ENCODE assay signal across 13 cellular contexts in the genomic region with DNA sequence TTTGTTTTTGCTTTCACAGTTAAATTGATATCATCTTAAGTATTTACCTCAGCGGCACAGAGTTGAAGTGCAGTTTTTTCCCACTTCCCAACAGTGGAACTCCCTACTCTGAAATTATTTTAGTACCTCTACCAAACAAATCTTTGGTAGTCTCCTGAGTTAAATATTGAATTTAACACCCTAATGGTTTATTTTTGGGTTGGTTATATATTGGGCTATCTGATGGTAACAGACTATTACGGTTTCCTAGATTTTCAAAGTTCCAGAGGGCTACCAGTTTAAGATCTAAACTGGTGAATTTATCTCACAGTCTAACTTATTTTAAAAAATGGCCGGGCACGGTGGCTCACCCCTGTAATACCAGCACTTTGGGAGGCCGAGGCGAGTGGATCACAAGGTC. TPM values are rescaled to one million over a fixed set of nuclear protein-coding genes. Genes with fewer than 3 reads are reported as not detected.
DNase-seq lines count a peak whose midpoint lies in the region; ATAC-seq and TF ChIP-seq lines count a peak whose summit lies in the region.
"Had no signal": no experiment of that assay in that cellular context is flagged by ENCODE, and none has a peak within 500 bp of the region (broad histone marks: within the 10 kb centered on the region; RNA-seq: fewer than 3 reads in every experiment).

No MANE protein-coding gene starts in this region.

- peak overlapping the region; percentile 76 for H3K27ac Mint-ChIP-seq in Calu3 (ENCODE audit: unreplicated experiment)
- no peak overlapping the region for H3K27ac Mint-ChIP-seq in central memory CD8-positive, alpha-beta T cell (ENCODE audit: low read depth)
- H3K27ac Mint-ChIP-seq in natural killer cell treated with Interleukin-12 subunit alpha and Interleukin-12 subunit beta and Interleukin-15 and Interleukin-18, amount 100 ng/mL, for 72 hours, result no peak overlapping the region

- intact Hi-C loops in Calu3 (cut with micrococcal nuclease; ENCODE audit: unreplicated experiment), result loop anchor here (10.0 kb wide), 1 partner anchor 207 kb away; no protein-coding TSS in a partner anchor

- peak overlapping the region; percentile 96 for H3K4me3 ChIP-seq in Loucy (ENCODE audit: low read length, poor library complexity, severe bottlenecking)

- CTCF ChIA-PET in Calu3 (lab: Charles Lee), result no interaction called here

- no TSS peak for BruUV-seq in Calu3 (replicated peaks; lab: Mats Ljungman, UMichigan)

- no peak overlapping the region for H2AFZ ChIP-seq in Loucy (ENCODE audit: low read length)

- no peaks in the 10 kb centered on the region for H3K9me2 ChIP-seq in Loucy (replicated peaks; ENCODE audit: low read depth, low read length)

- H3K36me3 ChIP-seq in Loucy (ENCODE audit: insufficient read depth, low read length), result no peaks in the 10 kb centered on the region

- H3K79me2 ChIP-seq in Loucy (ENCODE audit: insufficient read depth, low read length), result peaks cover 47% of the 10 kb centered on the region

- H3K9me3 Mint-ChIP-seq in Calu3 (ENCODE audit: low read depth, unreplicated experiment), result no peaks in the 10 kb centered on the region
- H3K9me3 Mint-ChIP-seq in central memory CD8-positive, alpha-beta T cell, result no peaks in the 10 kb centered on the region
- H3K9me3 Mint-ChIP-seq in natural killer cell treated with Interleukin-12 subunit alpha and Interleukin-12 subunit beta and Interleukin-15 and Interleukin-18, amount 100 ng/mL, for 72 hours, result no peaks in the 10 kb centered on the region

- peaks cover 44% of the 10 kb centered on the region for H3K4me1 ChIP-seq in Loucy (ENCODE audit: insufficient read depth, low read length, poor library complexity, severe bottlenecking)

- H3K9me3 ChIP-seq in Loucy (ENCODE audit: insufficient read depth, low read depth, low read length), result no peaks in the 10 kb centered on the region

- H3K27me3 ChIP-seq in Loucy (ENCODE audit: insufficient read depth, low read length, poor library complexity, severe bottlenecking), result no peaks in the 10 kb centered on the region

- peaks cover 36% of the 10 kb centered on the region for H3K4me1 Mint-ChIP-seq in Calu3 (ENCODE audit: low read depth, unreplicated experiment)
- peaks cover 46% of the 10 kb centered on the region for H3K4me1 Mint-ChIP-seq in central memory CD8-positive, alpha-beta T cell
- H3K4me1 Mint-ChIP-seq in natural killer cell treated with Interleukin-12 subunit alpha and Interleukin-12 subunit beta and Interleukin-15 and Interleukin-18, amount 100 ng/mL, for 72 hours (ENCODE audit: low read depth in 2 of 2), result peaks cover 39 to 44% of the 10 kb centered on the region in 2 donors

- peak overlapping the region; percentile 89 for H3K4me2 ChIP-seq in Loucy (ENCODE audit: low read depth, low read length, poor library complexity, severe bottlenecking)

- H3F3A ChIP-seq in Loucy (ENCODE audit: low read depth), result no peaks in the 10 kb centered on the region

- peak overlapping the region; percentile 81 for H3K9ac ChIP-seq in Loucy (ENCODE audit: low read depth, low read length, poor library complexity, severe bottlenecking)

- no peak for ATAC-seq in central memory CD8-positive, alpha-beta T cell (replicated peaks; ENCODE audit: extremely low read depth, poor library complexity, severe bottlenecking)
- no peak for ATAC-seq in natural killer cell treated with Interleukin-12 subunit alpha and Interleukin-12 subunit beta and Interleukin-15 and Interleukin-18, amount 100 ng/mL, for 72 hours
- no peak for ATAC-seq in HG03571 (IDR thresholded peaks at IDR 0.05; ENCODE audit: unreplicated experiment)
- ATAC-seq: esophagus mucosa had no signal

- DNase-seq in Calu3, result no peak
- DNase-seq in central memory CD8-positive, alpha-beta T cell (ENCODE audit: low spot score in 2 of 2), result no peak
- no peak for DNase-seq in natural killer cell treated with Interleukin-12 subunit alpha and Interleukin-12 subunit beta and Interleukin-15 and Interleukin-18, amount 100 ng/mL, for 72 hours (ENCODE audit: low spot score)
- no peak for DNase-seq in cerebellar nuclear complex (lab: John Stamatoyannopoulos, UW)
- DNase-seq in cerebellum (ENCODE audit: low spot score), result no peak
- DNase-seq in hypothalamus (lab: John Stamatoyannopoulos, UW), result no peak
- DNase-seq: GF-D8; NCI-H1092 treated with DMSO at 0.1 percent for 48 hours; SHP77 treated with DMSO at 0.1 percent for 48 hours; stimulated activated CD4-positive, alpha-beta T cell treated with anti-CD3 and anti-CD28 coated beads, Interleukin-4, amount 100 ng/mL, for 4 hours had no signal

- H3K4me3 Mint-ChIP-seq in Calu3 (ENCODE audit: low read depth, unreplicated experiment), result peak overlapping the region; percentile 96
- H3K4me3 Mint-ChIP-seq in central memory CD8-positive, alpha-beta T cell, result peak overlapping the region; percentile 96
- peak overlapping the region; percentile 94 for H3K4me3 Mint-ChIP-seq in natural killer cell treated with Interleukin-12 subunit alpha and Interleukin-12 subunit beta and Interleukin-15 and Interleukin-18, amount 100 ng/mL, for 72 hours

- TF ChIP-seq CTCF in Calu3 (IDR thresholded peaks at IDR 0.05; ENCODE audit: unreplicated experiment) (no peak), Loucy (conservative IDR thresholded peaks at IDR 0.05; ENCODE audit: low read length) (no peak)

- peaks cover 33% of the 10 kb centered on the region for H3K36me3 Mint-ChIP-seq in Calu3 (ENCODE audit: insufficient read depth, unreplicated experiment)
- peaks cover 7% of the 10 kb centered on the region for H3K36me3 Mint-ChIP-seq in central memory CD8-positive, alpha-beta T cell (ENCODE audit: insufficient read depth)
- H3K36me3 Mint-ChIP-seq in natural killer cell treated with Interleukin-12 subunit alpha and Interleukin-12 subunit beta and Interleukin-15 and Interleukin-18, amount 100 ng/mL, for 72 hours, result no peaks in the 10 kb centered on the region

- peaks cover 12% of the 10 kb centered on the region for H4K20me1 ChIP-seq in Loucy (ENCODE audit: insufficient read depth, low read length, poor library complexity, severe bottlenecking)

- H3K27me3 Mint-ChIP-seq in Calu3 (ENCODE audit: unreplicated experiment), result peaks cover 26% of the 10 kb centered on the region
- peaks cover 21% of the 10 kb centered on the region for H3K27me3 Mint-ChIP-seq in central memory CD8-positive, alpha-beta T cell
- H3K27me3 Mint-ChIP-seq in natural killer cell treated with Interleukin-12 subunit alpha and Interleukin-12 subunit beta and Interleukin-15 and Interleukin-18, amount 100 ng/mL, for 72 hours, result peaks cover 17 to 29% of the 10 kb centered on the region in 2 donors

RNA-seq across cellular contexts. Expression of a gene that starts 1.3 kb away (rescaled TPM):
- total RNA-seq in Calu3 (2022) (18.1 and 18.4 TPM in 2 replicates), cerebellum (38.2 TPM)
- total RNA-seq in natural killer cell treated with Interleukin-12 subunit alpha and Interleukin-12 subunit beta and Interleukin-15 and Interleukin-18, amount 100 ng/mL, for 72 hours, result 10 to 100 TPM; 11.2 to 15.0 TPM

RNA-seq across cellular contexts. Expression of a gene that starts 1.6 kb away (rescaled TPM):
- total RNA-seq in Calu3 (2022) (2.7 and 3.4 TPM in 2 replicates), cerebellum (99.4 TPM)
- 1 to 10 TPM; 1.8 to 3.3 TPM for total RNA-seq in natural killer cell treated with Interleukin-12 subunit alpha and Interleukin-12 subunit beta and Interleukin-15 and Interleukin-18, amount 100 ng/mL, for 72 hours

Comparison
In these comparisons a context has a peak if more than half of its experiments do, and no peak if none do; other contexts are left out.
1. RNA of a gene that starts 1.6 kb away (total RNA-seq): 99.4 TPM in cerebellum (single experiment); 2.7 to 3.4 TPM in Calu3 and 1.8 to 3.3 TPM in natural killer cell treated with Interleukin-12 subunit alpha and Interleukin-12 subunit beta and Interleukin-15 and Interleukin-18, amount 100 ng/mL, for 72 hours; every median in the first group is over 10 times any median in the second.
2. Peak in every context shown above with its lines, with median percentiles within 50 percentile points of each other: H3K4me3 Mint-ChIP-seq.